8 cellular contexts compared by ENCODE assay signal in the genomic region with DNA sequence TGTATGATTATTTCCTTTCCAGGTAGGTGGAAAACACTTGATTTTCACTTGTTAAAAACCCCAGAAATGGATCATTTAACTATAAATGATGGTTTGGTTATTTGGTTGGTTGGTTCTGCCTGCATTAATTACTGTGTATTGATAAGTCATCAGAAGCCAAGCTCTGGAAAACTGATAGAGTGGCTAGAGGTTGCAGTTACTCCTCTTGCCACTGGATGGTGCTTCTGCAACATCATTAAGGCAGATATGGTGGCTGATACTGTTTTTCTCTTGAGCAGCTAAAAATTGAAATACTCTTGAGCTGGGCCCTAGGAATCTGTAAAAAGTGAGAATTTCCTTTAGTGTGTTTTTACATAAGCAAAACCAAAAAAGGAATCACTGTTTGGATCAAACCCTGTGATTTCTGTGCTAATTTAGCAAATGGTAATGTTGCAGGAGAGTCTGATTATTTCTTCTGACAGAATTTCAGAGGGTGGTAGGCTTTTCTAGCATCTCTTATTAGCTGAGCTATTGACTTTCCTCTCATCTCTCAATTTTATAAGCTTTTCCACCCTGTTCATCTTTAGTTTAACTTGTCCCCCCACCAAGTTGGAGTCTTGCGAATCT. TPM values are rescaled to one million over a fixed set of nuclear protein-coding genes. Genes with fewer than 3 reads are reported as not detected.
DNase-seq lines count a peak whose midpoint lies in the region; ATAC-seq, FAIRE-seq and TF ChIP-seq lines count a peak whose summit lies in the region.

No MANE protein-coding gene starts in this region.

- no peaks in the 10 kb centered on the region for H3K9me3 ChIP-seq in sigmoid colon

- no peaks in the 10 kb centered on the region for H3K36me3 ChIP-seq in sigmoid colon

- peak; percentile 70 for FAIRE-seq in TTC549 (lab: Jason Lieb, UNC)

- H3K27me3 ChIP-seq in sigmoid colon = no peaks in the 10 kb centered on the region

- TF ChIP-seq POLR2A in sigmoid colon (IDR thresholded peaks at IDR 0.05) = no peak

- peak in 3 of 4 experiments; percentile 58 to 68 (median 62) for TF ChIP-seq CTCF in sigmoid colon (IDR thresholded peaks at IDR 0.05)

- TF ChIP-seq EP300 in sigmoid colon (IDR thresholded peaks at IDR 0.05) = no peak

- H3K27ac ChIP-seq in sigmoid colon = no peak overlapping the region

- peaks cover 0 to 19% (median 15%) of the 10 kb centered on the region in 4 donors for H3K4me1 ChIP-seq in sigmoid colon

- DNase-seq in NCI-H1436 (lab: John Stamatoyannopoulos, UW) (peak; percentile 33), NCI-H1436 treated with DMSO at 0.1 percent for 48 hours (lab: John Stamatoyannopoulos, UW) (no peak), globus pallidus (ENCODE audit: low spot score) (peak; percentile 52), sigmoid colon (no peak), GF-D8 (lab: John Stamatoyannopoulos, UW) (no peak), ecto neural progenitor cell (ENCODE audit: low spot score) (no peak)

- H3K4me3 ChIP-seq in sigmoid colon = no peak overlapping the region

- intact Hi-C loops in sigmoid colon (cut with DNase I) = loop anchor here (5.0 kb wide), 1 partner anchor 59 kb away; no protein-coding TSS in a partner anchor

- peak; percentile 40 for ATAC-seq in HG02610 (IDR thresholded peaks at IDR 0.05; ENCODE audit: unreplicated experiment)

- 95 to 98% methylated on average over 1 of the region's 1 CpG for WGBS in sigmoid colon, 2 donors

RNA-seq across cellular contexts. Expression of gene RAB10, which starts 54.3 kb away (rescaled TPM):
- total RNA-seq in sigmoid colon = 100 to 1,000 TPM in 2 of 4 donors, 10 to 100 TPM in 2; 92.0 to 116 (median 98.9) TPM
- 10 to 100 TPM; 57.1 to 78.8 (median 67.1) TPM for polyA plus RNA-seq in sigmoid colon

Comparison
In these comparisons a context has a peak if more than half of its experiments do, and no peak if none do; other contexts are left out.
1. DNase-seq: peak in NCI-H1436 (single experiment) and globus pallidus (single experiment); none in NCI-H1436 treated with DMSO at 0.1 percent for 48 hours (single experiment), sigmoid colon (single experiment), GF-D8 (single experiment) and ecto neural progenitor cell (single experiment).